In the genomic region with DNA sequence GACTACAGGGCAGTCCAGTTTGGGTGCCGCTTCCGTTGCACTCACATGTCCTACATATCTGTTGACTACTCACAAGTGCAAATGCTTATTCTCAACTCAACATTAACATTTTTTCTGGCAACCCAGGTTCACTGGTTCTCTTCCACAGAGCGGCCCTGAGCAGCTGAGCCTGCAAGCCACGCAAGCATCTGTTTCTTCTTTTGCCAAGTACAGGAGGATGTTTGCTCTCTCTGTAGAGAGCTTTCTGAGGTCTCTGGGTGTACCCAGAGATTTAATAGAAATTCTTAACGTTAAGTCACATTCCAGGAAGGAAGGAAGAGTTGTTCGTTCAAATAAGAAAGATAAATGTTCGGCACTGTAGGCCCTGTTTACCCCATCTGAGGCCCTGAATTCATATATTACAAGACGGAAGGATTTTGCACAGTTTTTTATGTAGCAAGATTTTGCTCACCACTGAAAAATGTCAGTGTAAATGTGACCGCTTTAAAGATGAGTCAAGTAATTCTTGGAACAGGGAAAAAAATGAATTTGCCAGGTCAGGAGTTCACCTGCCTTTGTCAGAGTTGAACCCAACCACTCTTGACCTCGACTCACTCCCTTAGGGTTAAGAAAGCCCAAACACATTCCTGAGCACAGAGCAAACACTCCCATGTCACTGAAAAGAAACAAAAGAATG, we compare ENCODE assay signal across 11 cellular contexts. TPM values are rescaled to one million over a fixed set of nuclear protein-coding genes. Genes with fewer than 3 reads are reported as not detected.
DNase-seq lines count a peak whose midpoint lies in the region; ATAC-seq lines count a peak whose summit lies in the region.
"Had no signal": no experiment of that assay in that cellular context is flagged by ENCODE, and none has a peak within 500 bp of the region (broad histone marks: within the 10 kb centered on the region; RNA-seq: fewer than 3 reads in every experiment).

No MANE protein-coding gene starts in this region.

- H3K27ac Mint-ChIP-seq in T-helper 2 cell treated with Interferon-gamma antibody and Interleukin-4, amounts not matched to agents 5 μg/mL and 100 μg/mL, for 36 hours, result peak overlapping the region; percentile 60
- H3K27ac Mint-ChIP-seq in activated T-helper 2 cell treated with anti-CD3 and anti-CD28 coated beads, Interferon-gamma antibody, Interleukin-2, Interleukin-4, amounts not matched to agents 10 μg/mL and 5 μg/mL and 100 μg/mL, durations not matched to agents 14 hours and 24 hours and 36 hours, result peak overlapping the region; percentile 68

- intact Hi-C loops in activated T-helper 2 cell treated with anti-CD3 and anti-CD28 coated beads, Interferon-gamma antibody, Interleukin-2, Interleukin-4, amounts not matched to agents 10 μg/mL and 5 μg/mL and 100 μg/mL, durations not matched to agents 14 hours and 24 hours and 36 hours (cut with micrococcal nuclease), result loop anchor here (2.0 kb wide), 1 partner anchor 499 kb away; no protein-coding TSS in a partner anchor
- intact Hi-C loops in posterior vena cava (cut with DNase I), result loop anchor here (5.0 kb wide), 1 partner anchor 502 kb away; no protein-coding TSS in a partner anchor

- no peak for ATAC-seq in GM18519 (IDR thresholded peaks at IDR 0.05; ENCODE audit: low FRiP score, unreplicated experiment)

- H3K36me3 Mint-ChIP-seq in T-helper 2 cell treated with Interferon-gamma antibody and Interleukin-4, amounts not matched to agents 5 μg/mL and 100 μg/mL, for 36 hours (ENCODE audit: low read depth), result peaks cover 15% of the 10 kb centered on the region
- peaks cover 19% of the 10 kb centered on the region for H3K36me3 Mint-ChIP-seq in activated T-helper 2 cell treated with anti-CD3 and anti-CD28 coated beads, Interferon-gamma antibody, Interleukin-2, Interleukin-4, amounts not matched to agents 10 μg/mL and 5 μg/mL and 100 μg/mL, durations not matched to agents 14 hours and 24 hours and 36 hours (ENCODE audit: low read depth)

- DNase-seq in T-helper 2 cell treated with Interferon-gamma antibody and Interleukin-4, amounts not matched to agents 5 μg/mL and 100 μg/mL, for 36 hours (ENCODE audit: low spot score), result no peak
- DNase-seq in T-helper 2 cell, result no peak
- no peak for DNase-seq in activated T-helper 2 cell treated with anti-CD3 and anti-CD28 coated beads, Interferon-gamma antibody, Interleukin-2, Interleukin-4, amounts not matched to agents 10 μg/mL and 5 μg/mL and 100 μg/mL, durations not matched to agents 14 hours and 24 hours and 36 hours (ENCODE audit: low spot score)
- DNase-seq in hepatic stellate cell (ENCODE audit: low spot score), result peak; percentile 49
- DNase-seq in stromal cell of bone marrow (ENCODE audit: low read depth), result peak; percentile 69
- no peak for DNase-seq in activated T-cell treated with anti-CD3 and anti-CD28 coated beads, Interleukin-2, amount 50 U/mL, for 48 hours
- no peak for DNase-seq in posterior vena cava (ENCODE audit: low spot score)
- DNase-seq: activated CD4-positive, alpha-beta T cell treated with anti-CD3 and anti-CD28 coated beads, Interleukin-2, amount 50 U/mL, for 4 hours; NCI-H146; substantia nigra had no signal

- H3K27me3 Mint-ChIP-seq in T-helper 2 cell treated with Interferon-gamma antibody and Interleukin-4, amounts not matched to agents 5 μg/mL and 100 μg/mL, for 36 hours (ENCODE audit: low read depth), result no peaks in the 10 kb centered on the region
- H3K27me3 Mint-ChIP-seq in activated T-helper 2 cell treated with anti-CD3 and anti-CD28 coated beads, Interferon-gamma antibody, Interleukin-2, Interleukin-4, amounts not matched to agents 10 μg/mL and 5 μg/mL and 100 μg/mL, durations not matched to agents 14 hours and 24 hours and 36 hours (ENCODE audit: low read depth), result no peaks in the 10 kb centered on the region

- H3K4me3 Mint-ChIP-seq in T-helper 2 cell treated with Interferon-gamma antibody and Interleukin-4, amounts not matched to agents 5 μg/mL and 100 μg/mL, for 36 hours, result no peak overlapping the region
- no peak overlapping the region for H3K4me3 Mint-ChIP-seq in activated T-helper 2 cell treated with anti-CD3 and anti-CD28 coated beads, Interferon-gamma antibody, Interleukin-2, Interleukin-4, amounts not matched to agents 10 μg/mL and 5 μg/mL and 100 μg/mL, durations not matched to agents 14 hours and 24 hours and 36 hours (ENCODE audit: low read depth)

- H3K4me1 Mint-ChIP-seq in T-helper 2 cell treated with Interferon-gamma antibody and Interleukin-4, amounts not matched to agents 5 μg/mL and 100 μg/mL, for 36 hours (ENCODE audit: low read depth), result peaks cover 8% of the 10 kb centered on the region
- peaks cover 12% of the 10 kb centered on the region for H3K4me1 Mint-ChIP-seq in activated T-helper 2 cell treated with anti-CD3 and anti-CD28 coated beads, Interferon-gamma antibody, Interleukin-2, Interleukin-4, amounts not matched to agents 10 μg/mL and 5 μg/mL and 100 μg/mL, durations not matched to agents 14 hours and 24 hours and 36 hours (ENCODE audit: low read depth)

- no peaks in the 10 kb centered on the region for H3K9me3 Mint-ChIP-seq in T-helper 2 cell treated with Interferon-gamma antibody and Interleukin-4, amounts not matched to agents 5 μg/mL and 100 μg/mL, for 36 hours
- H3K9me3 Mint-ChIP-seq in activated T-helper 2 cell treated with anti-CD3 and anti-CD28 coated beads, Interferon-gamma antibody, Interleukin-2, Interleukin-4, amounts not matched to agents 10 μg/mL and 5 μg/mL and 100 μg/mL, durations not matched to agents 14 hours and 24 hours and 36 hours, result no peaks in the 10 kb centered on the region

RNA-seq across cellular contexts. Expression of a gene that starts 30.1 kb away (rescaled TPM):
- total RNA-seq in activated T-helper 2 cell treated with anti-CD3 and anti-CD28 coated beads, Interferon-gamma antibody, Interleukin-2, Interleukin-4, amounts not matched to agents 10 μg/mL and 5 μg/mL and 100 μg/mL, durations not matched to agents 14 hours and 24 hours and 36 hours, result 12.3 and 14.1 TPM in 2 replicates
- 10 to 100 TPM; 13.8 to 18.5 TPM for total RNA-seq in posterior vena cava

RNA-seq across cellular contexts. Expression of a gene that starts 46.3 kb away (rescaled TPM):
- total RNA-seq in activated T-helper 2 cell treated with anti-CD3 and anti-CD28 coated beads, Interferon-gamma antibody, Interleukin-2, Interleukin-4, amounts not matched to agents 10 μg/mL and 5 μg/mL and 100 μg/mL, durations not matched to agents 14 hours and 24 hours and 36 hours, result 30.3 and 32.3 TPM in 2 replicates
- 1 to 10 TPM; 2.3 to 2.7 TPM for total RNA-seq in posterior vena cava

Comparison
In these comparisons a context has a peak if more than half of its experiments do, and no peak if none do; other contexts are left out.
1. DNase-seq: peak in hepatic stellate cell (single experiment) and stromal cell of bone marrow (single experiment); none in T-helper 2 cell treated with Interferon-gamma antibody and Interleukin-4, amounts not matched to agents 5 μg/mL and 100 μg/mL, for 36 hours (single experiment), T-helper 2 cell (0 of 5), activated T-helper 2 cell treated with anti-CD3 and anti-CD28 coated beads, Interferon-gamma antibody, Interleukin-2, Interleukin-4, amounts not matched to agents 10 μg/mL and 5 μg/mL and 100 μg/mL, durations not matched to agents 14 hours and 24 hours and 36 hours (single experiment), activated T-cell treated with anti-CD3 and anti-CD28 coated beads, Interleukin-2, amount 50 U/mL, for 48 hours (0 of 2) and posterior vena cava (single experiment).